Comparison of ENCODE assay signal across 20 cellular contexts in the genomic region with DNA sequence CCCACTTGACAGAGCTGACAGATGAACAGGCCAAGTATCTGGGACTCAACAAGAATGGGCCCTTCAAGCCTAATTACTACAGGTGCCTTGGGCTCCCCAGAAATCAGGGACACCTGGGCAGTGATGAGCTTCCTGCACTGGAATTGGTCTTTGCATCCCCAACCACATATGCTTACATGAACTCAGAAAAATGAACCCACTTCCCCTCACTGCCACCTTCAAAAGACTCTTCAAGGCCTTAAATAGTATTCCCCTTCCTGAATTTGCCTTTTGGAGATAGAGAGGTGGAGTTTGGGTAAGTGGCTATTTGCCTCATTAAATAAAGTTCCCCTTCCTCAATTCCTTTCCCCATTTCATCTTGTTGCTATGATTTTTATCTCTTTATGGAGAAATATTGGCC. TPM values are rescaled to one million over a fixed set of nuclear protein-coding genes. Genes with fewer than 3 reads are reported as not detected.
"Had no signal": no experiment of that assay in that cellular context is flagged by ENCODE, and none has a peak within 500 bp of the region (broad histone marks: within the 10 kb centered on the region; RNA-seq: fewer than 3 reads in every experiment).

No MANE protein-coding gene starts in this region.

- H3K9me3 Mint-ChIP-seq: endodermal cell; naive thymus-derived CD4-positive, alpha-beta T cell; stimulated activated memory B cell treated with anti-CD40 and anti-IgM and Interleukin-4, amounts not matched to agents 10 μg/mL and 1 μg/mL and 100 μg/mL, for 72 hours; stimulated activated naive CD8-positive, alpha-beta T cell treated with anti-CD3 and anti-CD28 coated beads, Interleukin-15, amount 100 ng/mL, for 72 hours had no signal

- FAIRE-seq: frontal cortex, islet of Langerhans had no signal

- H3K27ac ChIP-seq: coronary artery, heart right ventricle, neutrophil, psoas muscle, right lobe of liver, testis, transverse colon had no signal

- H3K27me3 Mint-ChIP-seq: naive thymus-derived CD4-positive, alpha-beta T cell; stimulated activated memory B cell treated with anti-CD40 and anti-IgM and Interleukin-4, amounts not matched to agents 10 μg/mL and 1 μg/mL and 100 μg/mL, for 72 hours had no signal

- H3K4me1 ChIP-seq: right lobe of liver, testis, transverse colon had no signal

- H3K9me3 ChIP-seq: heart right ventricle, neutrophil, psoas muscle, right lobe of liver, testis, transverse colon had no signal

- H3K4me3 ChIP-seq: coronary artery, heart right ventricle, psoas muscle, right lobe of liver, testis, transverse colon had no signal

- H3K27ac Mint-ChIP-seq: endodermal cell; stimulated activated memory B cell treated with anti-CD40 and anti-IgM and Interleukin-4, amounts not matched to agents 10 μg/mL and 1 μg/mL and 100 μg/mL, for 72 hours; stimulated activated naive CD8-positive, alpha-beta T cell treated with anti-CD3 and anti-CD28 coated beads, Interleukin-15, amount 100 ng/mL, for 72 hours had no signal

- H3K36me3 ChIP-seq: right lobe of liver had no signal

- H3K27me3 ChIP-seq: heart right ventricle, right lobe of liver, testis, transverse colon had no signal

- H3K4me1 Mint-ChIP-seq: endodermal cell; stimulated activated memory B cell treated with anti-CD40 and anti-IgM and Interleukin-4, amounts not matched to agents 10 μg/mL and 1 μg/mL and 100 μg/mL, for 72 hours; stimulated activated naive CD8-positive, alpha-beta T cell treated with anti-CD3 and anti-CD28 coated beads, Interleukin-15, amount 100 ng/mL, for 72 hours had no signal

- DNase-seq: effector CD4-positive, alpha-beta T cell; endodermal cell; heart right ventricle; hypothalamus; kidney glomerular epithelial cell; mammary epithelial cell; naive thymus-derived CD4-positive, alpha-beta T cell; psoas muscle; retina; right lobe of liver; stimulated activated CD4-positive, alpha-beta T cell treated with anti-CD3 and anti-CD28 coated beads, Interleukin-4, amount 100 ng/mL, for 1 hour; stimulated activated CD8-positive, alpha-beta memory T cell treated with anti-CD3 and anti-CD28 coated beads, Interleukin-4, amount 100 ng/mL, for 48 hours; stimulated activated naive CD8-positive, alpha-beta T cell treated with anti-CD3 and anti-CD28 coated beads, Interleukin-15, amount 100 ng/mL, for 72 hours; testis; transverse colon had no signal

- H3K4me3 Mint-ChIP-seq: endodermal cell; naive thymus-derived CD4-positive, alpha-beta T cell; stimulated activated memory B cell treated with anti-CD40 and anti-IgM and Interleukin-4, amounts not matched to agents 10 μg/mL and 1 μg/mL and 100 μg/mL, for 72 hours; stimulated activated naive CD8-positive, alpha-beta T cell treated with anti-CD3 and anti-CD28 coated beads, Interleukin-15, amount 100 ng/mL, for 72 hours had no signal

RNA-seq across cellular contexts. Expression of a gene that starts 7.8 kb away (rescaled TPM):
- polyA plus RNA-seq: naive thymus-derived CD4-positive, alpha-beta T cell had no signal
